Comparison of ENCODE assay signal across 12 cellular contexts in genomic region chr12:123444396-123445026, GRCh38. TPM values are rescaled to one million over a fixed set of nuclear protein-coding genes. Genes with fewer than 3 reads are reported as not detected.
DNase-seq lines count a peak whose midpoint lies in the region; ATAC-seq, FAIRE-seq and TF ChIP-seq lines count a peak whose summit lies in the region.
"Had no signal": no experiment of that assay in that cellular context is flagged by ENCODE, and none has a peak within 500 bp of the region (broad histone marks: within the 10 kb centered on the region; RNA-seq: fewer than 3 reads in every experiment).

No MANE protein-coding gene starts in this region.

- intact Hi-C loops in HepG2 (cut with micrococcal nuclease; ENCODE audit: unreplicated experiment), result no loop called here
- intact Hi-C loops in right lobe of liver (cut with DNase I), result no loop called here
- intact Hi-C loops in lower lobe of right lung (cut with DNase I), result no loop called here
- intact Hi-C loops in testis (cut with DNase I; ENCODE audit: low total_unique reads), result no loop called here

- WGBS in HepG2 (ENCODE audit: low lambda C conversion rate), result 12% methylated on average over 5 of the region's 5 CpGs
- 67% methylated on average over 5 of the region's 5 CpGs for WGBS in right lobe of liver (ENCODE audit: insufficient coverage, low coverage, low lambda C conversion rate, missing lambda C conversion rate)
- 53 to 68% methylated on average over 5 of the region's 5 CpGs for whole genome bisulfite sequencing in testis, 2 donors

- no peaks in the 10 kb centered on the region for H4K20me1 ChIP-seq in HepG2 (ENCODE audit: insufficient read depth, low read length)

- POLR2A ChIA-PET in HepG2 (lab: Yijun Ruan, JAX), result no interaction called here

- TF ChIP-seq CTCF in HepG2 (CRISPR knock-in tag; IDR thresholded peaks at IDR 0.05), result no peak
- no peak for TF ChIP-seq CTCF in right lobe of liver (IDR thresholded peaks at IDR 0.05)
- no peak for TF ChIP-seq CTCF in bronchial epithelial cell (IDR thresholded peaks at IDR 0.05; ENCODE audit: insufficient read depth, low read length, severe bottlenecking)
- TF ChIP-seq CTCF in lower lobe of right lung (IDR thresholded peaks at IDR 0.05), result no peak
- TF ChIP-seq CTCF in testis (IDR thresholded peaks at IDR 0.05), result no peak

- H3K79me2 ChIP-seq in HepG2 (ENCODE audit: insufficient read depth, low read length), result no peaks in the 10 kb centered on the region

- TF ChIP-seq EP300 in HepG2 (IDR thresholded peaks at IDR 0.05; ENCODE audit: low read depth in 2 of 2, low read length in 2 of 2) (peak in 1 of 2 experiments; percentile 10; a peak in 1 of 4 replicates), HepG2 (CRISPR knock-in tag; IDR thresholded peaks at IDR 0.05; ENCODE audit: borderline replicate concordance) (no peak)

- ATAC-seq in HepG2 (peak; percentile 27), right lobe of liver (no peak), lower lobe of right lung (no peak)
- ATAC-seq in stimulated activated naive CD8-positive, alpha-beta T cell treated with anti-CD3 and anti-CD28 coated beads, Interleukin-15, Interleukin-2, amounts not matched to agents 100 U/mL and 50 U/mL, for 24 hours, result no peak
- ATAC-seq: activated naive CD4-positive, alpha-beta T cell treated with anti-CD3 and anti-CD28 coated beads, Interleukin-2, amount 50 U/mL, for 72 hours had no signal

- BruUV-seq in HepG2 (replicated peaks; lab: Mats Ljungman, UMichigan), result no TSS peak

- CTCF ChIA-PET in HepG2 (lab: Yijun Ruan, JAX; ENCODE audit: low intra/inter-chr PET ratio, low total read pairs), result no interaction called here

- TF ChIP-seq RAD21 in HepG2 (CRISPR knock-in tag; IDR thresholded peaks at IDR 0.05), result no peak

- H3K27me3 ChIP-seq in HepG2 (ENCODE audit: control insufficient read depth in 1 of 2, insufficient read depth in 2 of 2, low read length in 2 of 2) (no peaks in the 10 kb centered on the region), right lobe of liver (no peaks in the 10 kb centered on the region), bronchial epithelial cell (ENCODE audit: control insufficient read depth, insufficient read depth, low read length) (no peaks in the 10 kb centered on the region), lower lobe of right lung (ENCODE audit: low read depth) (no peaks in the 10 kb centered on the region), testis (no peaks in the 10 kb centered on the region)
- H3K27me3 ChIP-seq: tibial nerve had no signal

- H3K4me1 ChIP-seq in HepG2 (ENCODE audit: insufficient read depth, low read length) (peaks cover 54% of the 10 kb centered on the region), right lobe of liver (peaks cover 0 to 6% (median 0%) of the 10 kb centered on the region in 4 donors), lower lobe of right lung (peaks cover 52% of the 10 kb centered on the region), testis (peaks cover 13% of the 10 kb centered on the region)

- H3K9me3 ChIP-seq in HepG2 (ENCODE audit: low read length) (no peaks in the 10 kb centered on the region), right lobe of liver (no peaks in the 10 kb centered on the region), lower lobe of right lung (no peaks in the 10 kb centered on the region), testis (no peaks in the 10 kb centered on the region)
- H3K9me3 ChIP-seq: tibial nerve had no signal

- H3K36me3 ChIP-seq in HepG2 (replicated peaks in 1 of 2; ENCODE audit: control insufficient read depth in 1 of 2, insufficient read depth in 2 of 2, low read length in 2 of 2) (no peaks in the 10 kb centered on the region), right lobe of liver (no peaks in the 10 kb centered on the region), bronchial epithelial cell (ENCODE audit: control insufficient read depth, insufficient read depth, low read length) (no peaks in the 10 kb centered on the region), lower lobe of right lung (no peaks in the 10 kb centered on the region), testis (ENCODE audit: low read depth, missing control alignments) (no peaks in the 10 kb centered on the region)
- H3K36me3 ChIP-seq: tibial nerve had no signal

- no peak for TF ChIP-seq POLR2A in HepG2 (IDR thresholded peaks at IDR 0.05; ENCODE audit: insufficient read depth in 1 of 2, low read depth in 2 of 2, low read length in 2 of 2)
- no peak for TF ChIP-seq POLR2A in right lobe of liver (IDR thresholded peaks at IDR 0.05)
- no peak for TF ChIP-seq POLR2A in testis (IDR thresholded peaks at IDR 0.05)

- H3K27ac ChIP-seq in HepG2 (ENCODE audit: extremely low read length, insufficient read depth, low read length) (no peak overlapping the region), right lobe of liver (no peak overlapping the region), lower lobe of right lung (peak overlapping the region; percentile 85), testis (peak overlapping the region in 1 of 2 donors; percentile 72)

- FAIRE-seq in HepG2 (lab: Jason Lieb, UNC) (no peak), bronchial epithelial cell (lab: Jason Lieb, UNC) (no peak)

- H2AFZ ChIP-seq in HepG2 (ENCODE audit: low read length), result no peak overlapping the region

- no peak overlapping the region for H3K4me2 ChIP-seq in HepG2 (ENCODE audit: low read depth, low read length)

- no peak overlapping the region for H3K9ac ChIP-seq in HepG2 (ENCODE audit: insufficient read depth, low read depth, low read length)

- DNase-seq in HepG2 (ENCODE audit: low spot score) (peak; percentile 78), right lobe of liver (no peak), bronchial epithelial cell (ENCODE audit: low read depth) (peak; percentile 86), lower lobe of right lung (no peak), testis (no peak), OCI-M1 (lab: John Stamatoyannopoulos, UW) (no peak), SKM-1 (lab: John Stamatoyannopoulos, UW; ENCODE audit: unreplicated experiment) (no peak)
- DNase-seq in stimulated activated naive CD8-positive, alpha-beta T cell treated with anti-CD3 and anti-CD28 coated beads, Interleukin-15, Interleukin-2, amounts not matched to agents 100 U/mL and 50 U/mL, for 24 hours, result no peak
- DNase-seq: C1 segment of cervical spinal cord, NCI-H1694 treated with DMSO at 0.1 percent for 48 hours had no signal

- in situ Hi-C loops in HepG2 (cut with HindIII; ENCODE audit: extremely low pct_ligation_motif_present, low pct_unique_long_range_greater_than_20kb), result no loop called here

- H3K4me3 ChIP-seq in HepG2 (replicated peaks in 1 of 3; ENCODE audit: insufficient read depth in 1 of 3, low read depth in 2 of 3, low read length in 3 of 3) (no peak overlapping the region), right lobe of liver (no peak overlapping the region), bronchial epithelial cell (ENCODE audit: low read depth, low read length) (no peak overlapping the region), lower lobe of right lung (no peak overlapping the region), testis (no peak overlapping the region)
- H3K4me3 ChIP-seq: tibial nerve had no signal

RNA-seq across cellular contexts. Expression of gene RILPL2, which starts 8.0 kb away (rescaled TPM):
- 8.1 and 9.1 TPM in 2 replicates for total RNA-seq in HepG2 (2016; rRNA removed; fragmentation: Illumina TruSeq; extraction: Trizol)
- 2.4 and 2.8 TPM in 2 replicates for total RNA-seq in HepG2 (2016; cell fraction: cytosol; rRNA removed; fragmentation: Illumina TruSeq; extraction: Trizol; ENCODE audit: low read depth)
- total RNA-seq in HepG2 (2016; cell fraction: insoluble cytoplasmic fraction; rRNA removed; fragmentation: Illumina TruSeq; extraction: Trizol), result 7.8 and 8.7 TPM in 2 replicates
- 8.4 and 9.7 TPM in 2 replicates for total RNA-seq in HepG2 (2016; cell fraction: membrane; rRNA removed; fragmentation: Illumina TruSeq; extraction: Trizol)
- 2.3 and 3.4 TPM in 2 replicates for total RNA-seq in HepG2 (2016; cell fraction: nucleus; rRNA removed; fragmentation: Illumina TruSeq; extraction: Trizol)
- 2.5 and 2.7 TPM in 2 replicates for polyA plus RNA-seq in HepG2 (2011; rRNA removed)
- polyA plus RNA-seq in HepG2 (2011; cell fraction: cytosol; rRNA removed), result 2.2 and 2.3 TPM in 2 replicates
- polyA plus RNA-seq in HepG2 (2011; cell fraction: nucleus; rRNA removed), result 0.81 and 0.84 TPM in 2 replicates
- 2.4 and 2.8 TPM in 2 replicates for polyA plus RNA-seq in HepG2 (2012)
- polyA plus RNA-seq in HepG2 (2016; cell fraction: cytosol; fragmentation: Illumina TruSeq; extraction: Trizol; ENCODE audit: low read depth), result 3.3 and 3.6 TPM in 2 replicates
- polyA plus RNA-seq in HepG2 (2016; cell fraction: insoluble cytoplasmic fraction; fragmentation: Illumina TruSeq; extraction: Trizol; ENCODE audit: low read depth), result 11.4 and 12.2 TPM in 2 replicates
- 9.2 and 9.9 TPM in 2 replicates for polyA plus RNA-seq in HepG2 (2016; cell fraction: membrane; fragmentation: Illumina TruSeq; extraction: Trizol; ENCODE audit: low read depth)
- 5.3 and 6.0 TPM in 2 replicates for polyA plus RNA-seq in HepG2 (2016; cell fraction: nucleus; fragmentation: Illumina TruSeq; extraction: Trizol; ENCODE audit: insufficient read depth, low read depth)
- 1.0 and 1.6 TPM in 2 replicates for polyA minus RNA-seq in HepG2 (2011; rRNA and poly(A)+ RNA removed; ENCODE audit: low replicate concordance)
- polyA minus RNA-seq in HepG2 (2011; cell fraction: cytosol; rRNA and poly(A)+ RNA removed), result 0.88 and 1.4 TPM in 2 replicates
- 0.77 and 0.99 TPM in 2 replicates for polyA minus RNA-seq in HepG2 (2011; cell fraction: nucleus; rRNA and poly(A)+ RNA removed)
- total RNA-seq in right lobe of liver, result 1 to 10 TPM; 1.6 to 2.7 (median 1.8) TPM
- total RNA-seq in bronchial epithelial cell, result 2.6 and 3.9 TPM in 2 replicates
- 18.6 TPM for total RNA-seq in lower lobe of right lung
- 1 to 10 TPM; 2.2 to 2.8 TPM for total RNA-seq in testis
- 3.6 TPM for polyA plus RNA-seq in testis (ENCODE audit: insufficient read depth, low read depth, low replicate concordance)

RNA-seq across cellular contexts. Expression of gene SNRNP35, which starts 13.4 kb away (rescaled TPM):
- total RNA-seq in HepG2 (2016; rRNA removed; fragmentation: Illumina TruSeq; extraction: Trizol) (21.9 and 22.6 TPM in 2 replicates), right lobe of liver (10 to 100 TPM in 1 of 6 experiments, 1 to 10 TPM in 5; 7.8 to 10.3 (median 9.5) TPM), bronchial epithelial cell (10.3 and 14.5 TPM in 2 replicates), lower lobe of right lung (23.3 TPM), testis (10 to 100 TPM; 16.5 to 31.7 TPM)
- total RNA-seq in HepG2 (2016; cell fraction: cytosol; rRNA removed; fragmentation: Illumina TruSeq; extraction: Trizol; ENCODE audit: low read depth), result 7.0 and 8.3 TPM in 2 replicates
- total RNA-seq in HepG2 (2016; cell fraction: insoluble cytoplasmic fraction; rRNA removed; fragmentation: Illumina TruSeq; extraction: Trizol), result 18.1 and 21.0 TPM in 2 replicates
- total RNA-seq in HepG2 (2016; cell fraction: membrane; rRNA removed; fragmentation: Illumina TruSeq; extraction: Trizol), result 9.9 and 11.2 TPM in 2 replicates
- total RNA-seq in HepG2 (2016; cell fraction: nucleus; rRNA removed; fragmentation: Illumina TruSeq; extraction: Trizol), result 11.3 and 17.7 TPM in 2 replicates
- polyA plus RNA-seq in HepG2 (2011; rRNA removed) (11.3 and 11.9 TPM in 2 replicates), testis (ENCODE audit: insufficient read depth, low read depth, low replicate concordance) (32.0 TPM)
- polyA plus RNA-seq in HepG2 (2011; cell fraction: cytosol; rRNA removed), result 8.2 and 8.4 TPM in 2 replicates
- polyA plus RNA-seq in HepG2 (2011; cell fraction: nucleus; rRNA removed), result 12.3 and 17.8 TPM in 2 replicates
- polyA plus RNA-seq in HepG2 (2012), result 14.7 and 17.5 TPM in 2 replicates
- polyA plus RNA-seq in HepG2 (2016; cell fraction: cytosol; fragmentation: Illumina TruSeq; extraction: Trizol; ENCODE audit: low read depth), result 6.3 and 6.7 TPM in 2 replicates
- 27.9 and 29.1 TPM in 2 replicates for polyA plus RNA-seq in HepG2 (2016; cell fraction: insoluble cytoplasmic fraction; fragmentation: Illumina TruSeq; extraction: Trizol; ENCODE audit: low read depth)
- polyA plus RNA-seq in HepG2 (2016; cell fraction: membrane; fragmentation: Illumina TruSeq; extraction: Trizol; ENCODE audit: low read depth), result 7.2 and 7.8 TPM in 2 replicates
- polyA plus RNA-seq in HepG2 (2016; cell fraction: nucleus; fragmentation: Illumina TruSeq; extraction: Trizol; ENCODE audit: insufficient read depth, low read depth), result 33.3 and 34.6 TPM in 2 replicates
- polyA minus RNA-seq in HepG2 (2011; rRNA and poly(A)+ RNA removed; ENCODE audit: low replicate concordance), result 9.0 and 11.4 TPM in 2 replicates
- 6.2 and 7.6 TPM in 2 replicates for polyA minus RNA-seq in HepG2 (2011; cell fraction: cytosol; rRNA and poly(A)+ RNA removed)
- 14.2 and 18.2 TPM in 2 replicates for polyA minus RNA-seq in HepG2 (2011; cell fraction: nucleus; rRNA and poly(A)+ RNA removed)

Comparison
In these comparisons a context has a peak if more than half of its experiments do, and no peak if none do; other contexts are left out.
1. DNase-seq: peak in HepG2 (single experiment) and bronchial epithelial cell (single experiment); none in right lobe of liver (0 of 3), lower lobe of right lung (single experiment), testis (single experiment), OCI-M1 (single experiment), SKM-1 (single experiment) and stimulated activated naive CD8-positive, alpha-beta T cell treated with anti-CD3 and anti-CD28 coated beads, Interleukin-15, Interleukin-2, amounts not matched to agents 100 U/mL and 50 U/mL, for 24 hours (single experiment).